8 cellular contexts compared by ENCODE assay signal in the genomic region with DNA sequence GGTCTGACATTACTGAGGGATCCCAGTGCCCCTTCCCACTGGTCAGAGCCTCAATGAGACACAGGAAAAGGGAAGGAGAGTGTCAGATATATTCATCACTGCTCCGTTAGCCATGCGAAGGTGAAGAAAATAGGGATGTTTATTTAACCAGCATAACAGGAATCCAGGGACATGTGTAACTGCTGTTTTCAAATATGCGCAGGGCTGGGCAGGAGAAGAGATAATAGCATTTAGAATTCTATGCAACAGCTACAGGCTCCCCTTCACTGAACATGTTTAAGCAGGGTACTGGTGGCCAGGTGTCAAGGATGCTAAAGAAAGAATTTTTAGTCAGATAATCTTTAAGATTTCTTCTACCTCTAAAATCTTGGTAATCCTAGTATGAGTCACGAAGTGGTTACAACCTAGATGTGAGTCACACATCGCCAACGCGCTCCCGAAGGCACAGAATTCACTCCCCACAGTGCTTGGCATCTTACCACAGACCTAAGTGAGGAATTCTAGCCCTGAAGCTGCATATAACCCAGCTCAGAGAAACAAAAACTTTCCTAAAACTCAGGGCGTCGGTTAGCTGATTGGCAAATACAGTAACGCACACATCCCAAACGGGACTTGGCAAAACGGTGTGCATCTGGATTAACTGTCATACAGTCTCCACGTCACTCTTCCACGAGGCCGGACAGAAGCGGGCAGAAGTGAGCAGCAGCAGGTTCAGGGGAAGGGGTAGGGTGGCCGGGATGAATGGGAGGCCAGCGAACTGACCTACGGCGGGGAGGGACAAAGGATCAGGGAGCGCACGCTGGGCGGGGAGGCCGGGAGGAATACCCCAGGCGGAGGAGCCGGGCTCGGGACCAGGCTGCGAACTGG. TPM values are rescaled to one million over a fixed set of nuclear protein-coding genes. Genes with fewer than 3 reads are reported as not detected.
A peak's percentile ranks its signal among the peaks of the same experiment; 100 is the strongest.
DNase-seq lines count a peak whose midpoint lies in the region; ATAC-seq and TF ChIP-seq lines count a peak whose summit lies in the region.

No MANE protein-coding gene starts in this region.

- no peaks in the 10 kb centered on the region for H3K36me3 Mint-ChIP-seq in activated naive CD8-positive, alpha-beta T cell treated with anti-CD3 and anti-CD28 coated beads, Interleukin-2, amount 50 U/mL, for 24 hours (ENCODE audit: low read depth)

- peak overlapping the region; percentile 98 for H3K4me3 Mint-ChIP-seq in activated naive CD8-positive, alpha-beta T cell treated with anti-CD3 and anti-CD28 coated beads, Interleukin-2, amount 50 U/mL, for 24 hours

- intact Hi-C loops in Right ventricle myocardium superior (cut with DNase I) (loop anchor here (10.0 kb wide), 1 partner anchor 77 kb away; the partner anchor contains the start of genes ABITRAM and ELP1), ovary (cut with DNase I) (loop anchor here in 3 of 4 donors (10.0 kb wide), 1 partner anchor 103 kb away; the partner anchor contains the start of gene TMEM245 (in 3 of the 3))

- H3K9me3 ChIP-seq in ovary = no peaks in the 10 kb centered on the region

- H3K27ac Mint-ChIP-seq in activated naive CD8-positive, alpha-beta T cell treated with anti-CD3 and anti-CD28 coated beads, Interleukin-2, amount 50 U/mL, for 24 hours = peak overlapping the region; percentile 97

- H3K27ac ChIP-seq in C4-2B (peak overlapping the region; percentile 78), HL-60 (replicated peaks) (peak overlapping the region; percentile 67), ovary (peak overlapping the region; percentile 91 to 97)

- H3K4me1 Mint-ChIP-seq in activated naive CD8-positive, alpha-beta T cell treated with anti-CD3 and anti-CD28 coated beads, Interleukin-2, amount 50 U/mL, for 24 hours = peaks cover 31% of the 10 kb centered on the region

- peaks cover 5% of the 10 kb centered on the region for H3K27me3 Mint-ChIP-seq in activated naive CD8-positive, alpha-beta T cell treated with anti-CD3 and anti-CD28 coated beads, Interleukin-2, amount 50 U/mL, for 24 hours

- WGBS in ovary, 3 donors = 0 to 1% (median 1%) methylated on average over 29 of the region's 29 CpGs

- no peak for TF ChIP-seq POLR2A in ovary (IDR thresholded peaks at IDR 0.05)

- DNase-seq in HL-60 (ENCODE audit: low read depth in 1 of 2, low spot score in 1 of 2) (peak in 1 of 2 experiments; percentile 33), SHP77 (lab: John Stamatoyannopoulos, UW) (peak; percentile 5 to 10), Right ventricle myocardium superior (peak; percentile 63), ovary (peak; percentile 55 to 68 (median 58)), ureter (ENCODE audit: low spot score) (peak; percentile 54)
- DNase-seq in activated naive CD8-positive, alpha-beta T cell treated with anti-CD3 and anti-CD28 coated beads, Interleukin-2, amount 50 U/mL, for 24 hours = peak; percentile 50

- no peaks in the 10 kb centered on the region for H3K36me3 ChIP-seq in ovary

- H3K9me3 Mint-ChIP-seq in activated naive CD8-positive, alpha-beta T cell treated with anti-CD3 and anti-CD28 coated beads, Interleukin-2, amount 50 U/mL, for 24 hours = no peaks in the 10 kb centered on the region

- ATAC-seq in GM19452 (IDR thresholded peaks at IDR 0.05; ENCODE audit: unreplicated experiment) (peak; percentile 36), Right ventricle myocardium superior (ENCODE audit: poor library complexity) (peak; percentile 42)
- peak; percentile 57 for ATAC-seq in activated naive CD8-positive, alpha-beta T cell treated with anti-CD3 and anti-CD28 coated beads, Interleukin-2, amount 50 U/mL, for 24 hours

- TF ChIP-seq EP300 in ovary (IDR thresholded peaks at IDR 0.05) = no peak

- peaks cover 16% of the 10 kb centered on the region for H3K4me1 ChIP-seq in ovary (ENCODE audit: insufficient read depth)

- no peak for TF ChIP-seq CTCF in C4-2B (conservative IDR thresholded peaks at IDR 0.05)
- no peak for TF ChIP-seq CTCF in HL-60 (IDR thresholded peaks at IDR 0.05; ENCODE audit: insufficient read depth, low read length)
- TF ChIP-seq CTCF in ovary (IDR thresholded peaks at IDR 0.05) = peak in 1 of 3 donors; percentile 7

- H3K27me3 ChIP-seq in HL-60 (ENCODE audit: insufficient read depth, poor library complexity, severe bottlenecking) (no peaks in the 10 kb centered on the region), ovary (no peaks in the 10 kb centered on the region)

- peak overlapping the region; percentile 85 for H3K4me3 ChIP-seq in HL-60 (replicated peaks; ENCODE audit: insufficient read depth, low read length)
- H3K4me3 ChIP-seq in ovary = peak overlapping the region; percentile 97

RNA-seq across cellular contexts. Expression of gene CTNNAL1, which starts 1.1 kb away (rescaled TPM):
- total RNA-seq in Right ventricle myocardium superior = 77.5 TPM
- total RNA-seq in ovary = 100 to 1,000 TPM in 6 of 7 donors, 10 to 100 TPM in 1; 82.4 to 238 (median 137) TPM
- polyA plus RNA-seq in ovary = 100 to 1,000 TPM; 130 to 138 TPM
- 19.9 TPM for total RNA-seq in ureter
